In the genomic region with DNA sequence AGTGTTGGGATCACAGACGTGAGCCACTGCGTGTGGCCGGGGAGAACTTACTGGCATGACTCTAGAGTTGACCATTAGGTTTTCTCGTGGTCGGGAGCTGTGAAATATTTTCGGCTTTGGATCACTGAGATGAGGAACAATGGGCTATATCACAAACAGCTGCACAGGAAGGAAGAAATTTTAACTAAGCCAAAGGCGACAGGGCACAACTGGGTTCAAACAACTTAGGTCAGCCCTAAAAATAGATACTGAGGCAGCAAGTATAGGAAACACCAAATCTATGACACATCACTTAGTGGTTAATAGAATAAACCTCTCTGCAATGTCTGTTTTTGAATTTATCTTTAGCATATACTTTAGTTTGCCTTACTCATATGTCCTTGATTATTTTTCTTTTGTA, we compare ENCODE assay signal across 12 cellular contexts.
A peak's percentile ranks its signal among the peaks of the same experiment; 100 is the strongest.
DNase-seq lines count a peak whose midpoint lies in the region; ATAC-seq, FAIRE-seq and TF ChIP-seq lines count a peak whose summit lies in the region.
"Had no signal": no experiment of that assay in that cellular context is flagged by ENCODE, and none has a peak within 500 bp of the region (broad histone marks: within the 10 kb centered on the region; RNA-seq: fewer than 3 reads in every experiment).

No MANE protein-coding gene starts in this region.

- H3K9me3 ChIP-seq in small intestine (ENCODE audit: control insufficient read depth, low read depth) = no peaks in the 10 kb centered on the region

- H3K4me3 Mint-ChIP-seq in WTC11 = no peak overlapping the region
- H3K4me3 Mint-ChIP-seq: CD8-positive, alpha-beta T cell had no signal

- H3K36me3 ChIP-seq in BJ (ENCODE audit: control insufficient read depth, insufficient read depth, low read length) = no peaks in the 10 kb centered on the region
- H3K36me3 ChIP-seq in small intestine (ENCODE audit: control insufficient read depth in 2 of 2, insufficient read depth in 2 of 2, low read length in 2 of 2) = no peaks in the 10 kb centered on the region

- no peaks in the 10 kb centered on the region for H3K27me3 Mint-ChIP-seq in WTC11 (ENCODE audit: low read depth)

- no peak overlapping the region for H3K27ac ChIP-seq in small intestine (ENCODE audit: low read depth in 1 of 2, low read length in 1 of 2)

- H3K4me3 ChIP-seq in BJ (ENCODE audit: low read depth, low read length) (no peak overlapping the region), cardiac fibroblast (replicated peaks in 1 of 2; ENCODE audit: low read depth in 2 of 2, low read length in 2 of 2) (no peak overlapping the region), small intestine (ENCODE audit: low read depth in 1 of 2, low read length in 2 of 2) (no peak overlapping the region)

- no peaks in the 10 kb centered on the region for H3K4me1 ChIP-seq in small intestine (ENCODE audit: control insufficient read depth in 2 of 2, insufficient read depth in 1 of 2, low read depth in 1 of 2, low read length in 1 of 2)

- no peak for FAIRE-seq in small intestine (lab: Jason Lieb, UNC)

- TF ChIP-seq CTCF in BJ (IDR thresholded peaks at IDR 0.05; ENCODE audit: insufficient read depth, low read depth, low read length) (no peak), cardiac fibroblast (IDR thresholded peaks at IDR 0.05; ENCODE audit: low read depth, low read length) (no peak), WTC11 (IDR thresholded peaks at IDR 0.05) (no peak)

- H3K27ac Mint-ChIP-seq in WTC11 = no peak overlapping the region
- H3K27ac Mint-ChIP-seq: CD8-positive, alpha-beta T cell had no signal

- CTCF ChIA-PET in BJ (lab: Yijun Ruan, JAX) = interaction anchor here (1.3 kb wide), 1 partner anchor 217 kb away, joined by 3 read pairs; no protein-coding TSS in a partner anchor
- CTCF ChIA-PET in HEK293T (lab: Yijun Ruan, JAX) = no interaction called here
- CTCF ChIA-PET in WTC11 (lab: Charles Lee) = no interaction called here

- POLR2A ChIA-PET in BJ (lab: Charles Lee) (interaction anchor here (0.9 kb wide), 1 partner anchor 220 kb away, joined by 3 read pairs; no protein-coding TSS in a partner anchor), HEK293T (lab: Yijun Ruan, JAX) (no interaction called here), WTC11 (lab: Charles Lee) (no interaction called here)

- no peaks in the 10 kb centered on the region for H3K27me3 ChIP-seq in BJ (ENCODE audit: control insufficient read depth, insufficient read depth, low read length)
- no peaks in the 10 kb centered on the region for H3K27me3 ChIP-seq in small intestine (ENCODE audit: control insufficient read depth in 2 of 2, insufficient read depth in 2 of 2, low read length in 2 of 2)

- no peaks in the 10 kb centered on the region for H3K36me3 Mint-ChIP-seq in WTC11
- H3K36me3 Mint-ChIP-seq: CD8-positive, alpha-beta T cell had no signal

- ATAC-seq in HG02759 (IDR thresholded peaks at IDR 0.05; ENCODE audit: unreplicated experiment) (no peak), WTC11 (no peak)
- ATAC-seq: CD8-positive, alpha-beta T cell had no signal

- 76 to 86% (median 79%) methylated on average over 7 of the region's 7 CpGs for WGBS in small intestine, 3 donors

- peaks cover 6% of the 10 kb centered on the region for H3K9me3 Mint-ChIP-seq in WTC11

- no peaks in the 10 kb centered on the region for H3K4me1 Mint-ChIP-seq in WTC11

- DNase-seq in BJ (ENCODE audit: low read depth) = peak; percentile 84
- DNase-seq in M059J (ENCODE audit: low read depth) = peak; percentile 86
- DNase-seq in cardiac fibroblast (ENCODE audit: low read depth in 2 of 2) = peak; percentile 22 to 93
- DNase-seq in myocyte (ENCODE audit: low read depth) = peak; percentile 89
- DNase-seq in HEK293T (ENCODE audit: extremely low spot score) = no peak
- DNase-seq in WTC11 (ENCODE audit: low spot score) = no peak
- no peak for DNase-seq in small intestine
- DNase-seq: CD8-positive, alpha-beta T cell; NCI-H1417; NCI-H526 treated with DMSO at 0.1 percent for 48 hours; SHP77 had no signal

TF ChIP-seq in HEK293T, 16 proteins besides CTCF, POLR2A, EP300 and RAD21:
- TF ChIP-seq ARNT (IDR thresholded peaks at IDR 0.05) (no peak), CTBP1 (IDR thresholded peaks at IDR 0.05; ENCODE audit: borderline replicate concordance) (no peak), FOXK2 (IDR thresholded peaks at IDR 0.05) (no peak), SP1 (IDR thresholded peaks at IDR 0.05) (no peak), BHLHE40 (IDR thresholded peaks at IDR 0.05; ENCODE audit: borderline replicate concordance) (no peak), HDGF (IDR thresholded peaks at IDR 0.05; ENCODE audit: borderline replicate concordance) (no peak), LEF1 (IDR thresholded peaks at IDR 0.05; ENCODE audit: borderline replicate concordance) (no peak), SUZ12 (IDR thresholded peaks at IDR 0.05) (no peak), FOXM1 (IDR thresholded peaks at IDR 0.05; ENCODE audit: borderline replicate concordance) (no peak), NFRKB (IDR thresholded peaks at IDR 0.05) (no peak), L3MBTL2 (conservative IDR thresholded peaks at IDR 0.05) (no peak), FOXA1 (IDR thresholded peaks at IDR 0.05) (no peak), TARDBP (IDR thresholded peaks at IDR 0.05) (no peak), ZNF384 (IDR thresholded peaks at IDR 0.05) (no peak), ELF4 (IDR thresholded peaks at IDR 0.05) (no peak)
- TF ChIP-seq, protein P1, sequence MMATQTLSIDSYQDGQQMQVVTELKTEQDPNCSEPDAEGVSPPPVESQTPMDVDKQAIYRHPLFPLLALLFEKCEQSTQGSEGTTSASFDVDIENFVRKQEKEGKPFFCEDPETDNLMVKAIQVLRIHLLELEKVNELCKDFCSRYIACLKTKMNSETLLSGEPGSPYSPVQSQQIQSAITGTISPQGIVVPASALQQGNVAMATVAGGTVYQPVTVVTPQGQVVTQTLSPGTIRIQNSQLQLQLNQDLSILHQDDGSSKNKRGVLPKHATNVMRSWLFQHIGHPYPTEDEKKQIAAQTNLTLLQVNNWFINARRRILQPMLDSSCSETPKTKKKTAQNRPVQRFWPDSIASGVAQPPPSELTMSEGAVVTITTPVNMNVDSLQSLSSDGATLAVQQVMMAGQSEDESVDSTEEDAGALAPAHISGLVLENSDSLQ (IDR thresholded peaks at IDR 0.05) = no peak
TF ChIP-seq in HEK293T: peak in this region for 0.

TF ChIP-seq in WTC11, 78 proteins besides CTCF, POLR2A, EP300 and RAD21 (continues in another document):
- TF ChIP-seq ZBTB21 (CRISPR knock-in tag; IDR thresholded peaks at IDR 0.05; ENCODE audit: borderline replicate concordance) (no peak), GTF2I (CRISPR knock-in tag; conservative IDR thresholded peaks at IDR 0.05) (no peak), PRRX2 (CRISPR knock-in tag; IDR thresholded peaks at IDR 0.05) (no peak), NFATC4 (CRISPR knock-in tag; IDR thresholded peaks at IDR 0.05) (no peak), KAT7 (CRISPR knock-in tag; IDR thresholded peaks at IDR 0.05; ENCODE audit: borderline replicate concordance) (no peak), FOXP1 (CRISPR knock-in tag; IDR thresholded peaks at IDR 0.05; ENCODE audit: borderline replicate concordance) (no peak), TCF7 (CRISPR knock-in tag; IDR thresholded peaks at IDR 0.05; ENCODE audit: low read depth) (no peak), ZNF138 (CRISPR knock-in tag; conservative IDR thresholded peaks at IDR 0.05) (no peak), GRHL2 (CRISPR knock-in tag; IDR thresholded peaks at IDR 0.05; ENCODE audit: insufficient replicate concordance, severe bottlenecking) (no peak)
- TF ChIP-seq, protein P2, sequence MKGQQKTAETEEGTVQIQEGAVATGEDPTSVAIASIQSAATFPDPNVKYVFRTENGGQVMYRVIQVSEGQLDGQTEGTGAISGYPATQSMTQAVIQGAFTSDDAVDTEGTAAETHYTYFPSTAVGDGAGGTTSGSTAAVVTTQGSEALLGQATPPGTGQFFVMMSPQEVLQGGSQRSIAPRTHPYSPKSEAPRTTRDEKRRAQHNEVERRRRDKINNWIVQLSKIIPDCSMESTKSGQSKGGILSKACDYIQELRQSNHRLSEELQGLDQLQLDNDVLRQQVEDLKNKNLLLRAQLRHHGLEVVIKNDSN (CRISPR knock-in tag; IDR thresholded peaks at IDR 0.05) = no peak
- TF ChIP-seq, protein P3, sequence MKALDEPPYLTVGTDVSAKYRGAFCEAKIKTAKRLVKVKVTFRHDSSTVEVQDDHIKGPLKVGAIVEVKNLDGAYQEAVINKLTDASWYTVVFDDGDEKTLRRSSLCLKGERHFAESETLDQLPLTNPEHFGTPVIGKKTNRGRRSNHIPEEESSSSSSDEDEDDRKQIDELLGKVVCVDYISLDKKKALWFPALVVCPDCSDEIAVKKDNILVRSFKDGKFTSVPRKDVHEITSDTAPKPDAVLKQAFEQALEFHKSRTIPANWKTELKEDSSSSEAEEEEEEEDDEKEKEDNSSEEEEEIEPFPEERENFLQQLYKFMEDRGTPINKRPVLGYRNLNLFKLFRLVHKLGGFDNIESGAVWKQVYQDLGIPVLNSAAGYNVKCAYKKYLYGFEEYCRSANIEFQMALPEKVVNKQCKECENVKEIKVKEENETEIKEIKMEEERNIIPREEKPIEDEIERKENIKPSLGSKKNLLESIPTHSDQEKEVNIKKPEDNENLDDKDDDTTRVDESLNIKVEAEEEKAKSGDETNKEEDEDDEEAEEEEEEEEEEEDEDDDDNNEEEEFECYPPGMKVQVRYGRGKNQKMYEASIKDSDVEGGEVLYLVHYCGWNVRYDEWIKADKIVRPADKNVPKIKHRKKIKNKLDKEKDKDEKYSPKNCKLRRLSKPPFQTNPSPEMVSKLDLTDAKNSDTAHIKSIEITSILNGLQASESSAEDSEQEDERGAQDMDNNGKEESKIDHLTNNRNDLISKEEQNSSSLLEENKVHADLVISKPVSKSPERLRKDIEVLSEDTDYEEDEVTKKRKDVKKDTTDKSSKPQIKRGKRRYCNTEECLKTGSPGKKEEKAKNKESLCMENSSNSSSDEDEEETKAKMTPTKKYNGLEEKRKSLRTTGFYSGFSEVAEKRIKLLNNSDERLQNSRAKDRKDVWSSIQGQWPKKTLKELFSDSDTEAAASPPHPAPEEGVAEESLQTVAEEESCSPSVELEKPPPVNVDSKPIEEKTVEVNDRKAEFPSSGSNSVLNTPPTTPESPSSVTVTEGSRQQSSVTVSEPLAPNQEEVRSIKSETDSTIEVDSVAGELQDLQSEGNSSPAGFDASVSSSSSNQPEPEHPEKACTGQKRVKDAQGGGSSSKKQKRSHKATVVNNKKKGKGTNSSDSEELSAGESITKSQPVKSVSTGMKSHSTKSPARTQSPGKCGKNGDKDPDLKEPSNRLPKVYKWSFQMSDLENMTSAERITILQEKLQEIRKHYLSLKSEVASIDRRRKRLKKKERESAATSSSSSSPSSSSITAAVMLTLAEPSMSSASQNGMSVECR (CRISPR knock-in tag; IDR thresholded peaks at IDR 0.05; ENCODE audit: borderline replicate concordance) = no peak
- TF ChIP-seq, protein P4, sequence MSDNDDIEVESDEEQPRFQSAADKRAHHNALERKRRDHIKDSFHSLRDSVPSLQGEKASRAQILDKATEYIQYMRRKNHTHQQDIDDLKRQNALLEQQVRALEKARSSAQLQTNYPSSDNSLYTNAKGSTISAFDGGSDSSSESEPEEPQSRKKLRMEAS (CRISPR knock-in tag; IDR thresholded peaks at IDR 0.05) = no peak

Comparison
In these comparisons a context has a peak if more than half of its experiments do, and no peak if none do; other contexts are left out.
1. DNase-seq: peak in BJ (single experiment), M059J (single experiment), cardiac fibroblast (2 of 2) and myocyte (single experiment); none in HEK293T (single experiment), WTC11 (single experiment) and small intestine (single experiment).